Comparison of ENCODE assay signal across 9 cellular contexts in the genomic region with DNA sequence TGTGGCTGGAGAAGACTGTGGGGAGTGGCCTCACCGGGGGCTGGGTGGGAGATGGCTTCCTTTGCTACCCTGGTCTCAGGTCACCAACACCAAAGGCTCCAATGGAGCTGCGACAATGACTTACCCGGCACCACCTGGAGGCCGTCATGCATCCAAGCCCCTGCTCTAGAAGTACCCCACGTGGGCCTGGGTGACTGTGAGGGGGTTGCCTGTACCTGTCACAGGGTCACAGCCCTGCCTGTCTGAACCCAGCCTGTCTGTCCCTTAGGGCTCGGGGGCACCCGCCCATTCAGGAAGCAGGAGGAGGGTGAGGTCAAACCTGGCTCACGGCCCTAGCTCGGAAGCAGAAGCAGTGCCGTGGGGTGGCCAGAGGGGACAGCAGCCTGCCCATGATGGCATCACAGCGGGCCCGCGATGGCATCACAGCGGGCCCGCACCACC. TPM values are rescaled to one million over a fixed set of nuclear protein-coding genes. Genes with fewer than 3 reads are reported as not detected.
A peak's percentile ranks its signal among the peaks of the same experiment; 100 is the strongest.
DNase-seq lines count a peak whose midpoint lies in the region; ATAC-seq, FAIRE-seq and TF ChIP-seq lines count a peak whose summit lies in the region.
"Had no signal": no experiment of that assay in that cellular context is flagged by ENCODE, and none has a peak within 500 bp of the region (broad histone marks: within the 10 kb centered on the region; RNA-seq: fewer than 3 reads in every experiment).

No MANE protein-coding gene starts in this region.

- no peaks in the 10 kb centered on the region for H3K9me3 Mint-ChIP-seq in activated naive CD4-positive, alpha-beta T cell treated with anti-CD3 and anti-CD28 coated beads, Interleukin-2, amount 10 ng/mL, durations not matched to agents 7 days and 5 days

- WGBS in mesodermal cell (ENCODE audit: insufficient coverage in 2 of 2), 2 experiments: 87 to 91% methylated on average over 5 to 10 of the region's 15 CpGs

- CTCF ChIA-PET in activated naive CD4-positive, alpha-beta T cell treated with anti-CD3 and anti-CD28 coated beads, Interleukin-2, amount 10 ng/mL, durations not matched to agents 7 days and 5 days (lab: Charles Lee): interaction anchor here (0.6 to 2.3 kb wide), 9 partner anchors 47 to 640 kb away, joined by 3 to 12 read pairs (median 3); no protein-coding TSS in a partner anchor

- H3K27me3 Mint-ChIP-seq in activated naive CD4-positive, alpha-beta T cell treated with anti-CD3 and anti-CD28 coated beads, Interleukin-2, amount 10 ng/mL, durations not matched to agents 7 days and 5 days: peaks cover 7% of the 10 kb centered on the region

- H3K9me3 ChIP-seq in mesodermal cell (ENCODE audit: control insufficient read depth, low read length) (no peaks in the 10 kb centered on the region), uterus (no peaks in the 10 kb centered on the region)

- FAIRE-seq in bronchial epithelial cell (lab: Jason Lieb, UNC): no peak

- peak overlapping the region; percentile 70 for H3K27ac Mint-ChIP-seq in activated naive CD4-positive, alpha-beta T cell treated with anti-CD3 and anti-CD28 coated beads, Interleukin-2, amount 10 ng/mL, durations not matched to agents 7 days and 5 days

- H3K4me3 Mint-ChIP-seq in activated naive CD4-positive, alpha-beta T cell treated with anti-CD3 and anti-CD28 coated beads, Interleukin-2, amount 10 ng/mL, durations not matched to agents 7 days and 5 days: no peak overlapping the region

- TF ChIP-seq POLR2A in uterus (IDR thresholded peaks at IDR 0.05): no peak

- H3K36me3 Mint-ChIP-seq in activated naive CD4-positive, alpha-beta T cell treated with anti-CD3 and anti-CD28 coated beads, Interleukin-2, amount 10 ng/mL, durations not matched to agents 7 days and 5 days: peaks cover 3% of the 10 kb centered on the region

- intact Hi-C loops in uterus (cut with DNase I; ENCODE audit: low total_unique reads): no loop called here

- H3K36me3 ChIP-seq in bronchial epithelial cell (ENCODE audit: control insufficient read depth, insufficient read depth, low read length): no peaks in the 10 kb centered on the region
- peaks cover 2% of the 10 kb centered on the region for H3K36me3 ChIP-seq in mesodermal cell (ENCODE audit: control insufficient read depth, insufficient read depth, low read length)
- no peaks in the 10 kb centered on the region for H3K36me3 ChIP-seq in uterus

- H3K27ac ChIP-seq in mesodermal cell (ENCODE audit: low read depth, low read length, severe bottlenecking) (peak overlapping the region; percentile 66), uterus (peak overlapping the region; percentile 64 to 65)
- H3K27ac ChIP-seq: C4-2B had no signal

- H3K4me3 ChIP-seq in bronchial epithelial cell (ENCODE audit: low read depth, low read length) (no peak overlapping the region), mesodermal cell (ENCODE audit: extremely low read depth, insufficient read depth, low read length, poor library complexity, severe bottlenecking) (no peak overlapping the region), uterus (no peak overlapping the region)

- no peak for ATAC-seq in GM21786 (IDR thresholded peaks at IDR 0.05; ENCODE audit: unreplicated experiment)

- peaks cover 42% of the 10 kb centered on the region for H3K4me1 Mint-ChIP-seq in activated naive CD4-positive, alpha-beta T cell treated with anti-CD3 and anti-CD28 coated beads, Interleukin-2, amount 10 ng/mL, durations not matched to agents 7 days and 5 days

- no peak for DNase-seq in activated naive CD4-positive, alpha-beta T cell treated with anti-CD3 and anti-CD28 coated beads, Interleukin-2, amount 10 ng/mL, durations not matched to agents 7 days and 5 days
- no peak for DNase-seq in activated naive CD4-positive, alpha-beta T cell treated with anti-CD3 and anti-CD28 coated beads, Interleukin-2, amount 50 U/mL, for 16 hours
- DNase-seq in bronchial epithelial cell (ENCODE audit: low read depth) (peak; percentile 30), uterus (peak in 1 of 2 donors; percentile 44), NCI-H2227 treated with DMSO at 0.1 percent for 48 hours (lab: John Stamatoyannopoulos, UW) (no peak), NCI-H1694 (lab: John Stamatoyannopoulos, UW) (no peak)

- H3K27me3 ChIP-seq in bronchial epithelial cell (ENCODE audit: control insufficient read depth, insufficient read depth, low read length) (no peaks in the 10 kb centered on the region), uterus (no peaks in the 10 kb centered on the region)

- TF ChIP-seq CTCF in bronchial epithelial cell (IDR thresholded peaks at IDR 0.05; ENCODE audit: insufficient read depth, low read length, severe bottlenecking) (peak; percentile 27), uterus (IDR thresholded peaks at IDR 0.05) (no peak)

- H3K4me1 ChIP-seq in mesodermal cell (ENCODE audit: control insufficient read depth, insufficient read depth, low read length, poor library complexity, severe bottlenecking) (peaks cover 45% of the 10 kb centered on the region), uterus (no peaks in the 10 kb centered on the region)

RNA-seq across cellular contexts. Expression of gene ABCB9, which starts 18.9 kb away (rescaled TPM):
- total RNA-seq in bronchial epithelial cell: 2.3 and 3.4 TPM in 2 replicates
- polyA plus RNA-seq in mesodermal cell (2013, experiment 1 of 2): 4.4 TPM
- 2.2 TPM for polyA plus RNA-seq in mesodermal cell (2013, experiment 2 of 2)
- total RNA-seq in uterus: 1 to 10 TPM; 2.0 to 8.6 (median 6.1) TPM

RNA-seq across cellular contexts. Expression of gene OGFOD2, which starts 27.7 kb away (rescaled TPM):
- total RNA-seq in bronchial epithelial cell: 15.0 and 17.0 TPM in 2 replicates
- 7.4 TPM for polyA plus RNA-seq in mesodermal cell (2013, experiment 1 of 2)
- 9.9 TPM for polyA plus RNA-seq in mesodermal cell (2013, experiment 2 of 2)
- 100 to 1,000 TPM in 1 of 4 donors, 10 to 100 TPM in 3; 13.3 to 133 (median 16.8) TPM for total RNA-seq in uterus

RNA-seq across cellular contexts. Expression of gene ARL6IP4, which starts 33.1 kb away (rescaled TPM):
- total RNA-seq in bronchial epithelial cell (158 and 237 TPM in 2 replicates), uterus (100 to 1,000 TPM in 3 of 4 donors, 10 to 100 TPM in 1; 85.9 to 314 (median 207) TPM)
- 219 TPM for polyA plus RNA-seq in mesodermal cell (2013, experiment 1 of 2)
- 205 TPM for polyA plus RNA-seq in mesodermal cell (2013, experiment 2 of 2)

RNA-seq across cellular contexts. Expression of gene VPS37B, which starts 51.4 kb away (rescaled TPM):
- total RNA-seq in bronchial epithelial cell (22.7 and 25.0 TPM in 2 replicates), uterus (10 to 100 TPM in 3 of 4 donors, 1 to 10 TPM in 1; 3.3 to 21.6 (median 20.2) TPM)
- polyA plus RNA-seq in mesodermal cell (2013, experiment 1 of 2): 24.2 TPM
- 18.4 TPM for polyA plus RNA-seq in mesodermal cell (2013, experiment 2 of 2)
